17 cellular contexts compared by ENCODE assay signal in the genomic region with DNA sequence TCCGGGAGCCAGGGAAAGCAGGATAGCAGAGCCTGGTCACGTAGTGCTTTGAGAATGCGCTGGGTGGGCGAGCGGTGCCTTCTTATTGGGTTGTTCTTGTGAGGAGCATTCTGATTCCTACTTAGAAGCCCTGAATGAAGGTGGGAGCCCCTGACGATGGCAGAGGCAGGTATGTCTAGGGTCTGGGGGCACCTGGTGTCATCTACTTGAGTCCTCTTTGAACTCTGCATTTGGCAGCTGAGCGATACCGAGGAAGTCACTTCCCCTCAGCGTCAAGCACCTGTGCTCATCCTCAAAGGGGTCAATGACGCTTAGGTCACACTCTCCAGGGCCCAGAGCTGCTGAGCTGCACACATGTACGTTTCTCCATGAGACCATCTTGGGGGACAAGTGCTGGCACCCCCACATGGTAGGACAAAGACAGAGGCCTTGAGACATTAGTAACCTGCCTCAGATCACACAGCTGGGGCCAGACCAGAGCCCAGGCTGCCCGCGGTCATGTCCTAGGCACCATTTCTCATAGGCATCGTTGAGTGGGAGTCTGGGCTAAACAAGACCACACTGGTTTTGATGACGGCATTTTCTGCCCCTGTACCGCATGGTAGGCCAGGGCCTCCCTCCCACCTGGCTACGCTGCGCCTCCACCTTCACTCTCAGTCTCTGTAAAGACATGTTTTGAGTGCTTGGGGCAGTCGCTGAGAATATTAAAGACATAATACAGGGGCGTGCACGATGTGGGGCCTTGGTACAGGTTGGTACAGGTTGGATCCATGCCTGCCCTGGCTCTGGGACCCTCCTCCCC.
"Had no signal": no experiment of that assay in that cellular context is flagged by ENCODE, and none has a peak within 500 bp of the region (broad histone marks: within the 10 kb centered on the region; RNA-seq: fewer than 3 reads in every experiment).

No MANE protein-coding gene starts in this region.

- H3K4me3 ChIP-seq: esophagus muscularis mucosa, ovary, SK-N-MC had no signal

- H3K4me3 Mint-ChIP-seq: activated T-helper 1 cell treated with anti-CD3 and anti-CD28 coated beads, Interleukin-12 subunit alpha, Interleukin-12 subunit beta, Interleukin-2, Interleukin-4 antibody, amounts not matched to agents 30 ng/mL and 10 ng/mL and 1 ng/mL, durations not matched to agents 14 hours and 24 hours and 36 hours; neural crest cell; type B pancreatic cell had no signal

- H3K27me3 ChIP-seq: ovary had no signal

- DNase-seq: activated CD4-positive, alpha-beta T cell treated with anti-CD3 and anti-CD28 coated beads for 1 hour; activated CD4-positive, alpha-beta T cell treated with anti-CD3 and anti-CD28 coated beads, Interleukin-2, amount 50 U/mL, for 4 hours; activated naive CD4-positive, alpha-beta T cell treated with Interleukin-2 at 50 U/mL for 16 hours; hippocampal formation; kidney glomerular epithelial cell; Right ventricle myocardium superior; stimulated activated CD4-positive, alpha-beta T cell treated with anti-CD3 and anti-CD28 coated beads, Interleukin-12 subunit alpha, Interleukin-12 subunit beta, amount 100 ng/mL, for 4 hours; stimulated activated CD4-positive, alpha-beta T cell treated with anti-CD3 and anti-CD28 coated beads, Interleukin-2, amount 100 ng/mL, for 24 hours; stimulated activated naive CD4-positive, alpha-beta T cell; substantia nigra had no signal

- H3K36me3 Mint-ChIP-seq: type B pancreatic cell had no signal

- H3K9me3 Mint-ChIP-seq: activated T-helper 1 cell treated with anti-CD3 and anti-CD28 coated beads, Interleukin-12 subunit alpha, Interleukin-12 subunit beta, Interleukin-2, Interleukin-4 antibody, amounts not matched to agents 30 ng/mL and 10 ng/mL and 1 ng/mL, durations not matched to agents 14 hours and 24 hours and 36 hours; neural crest cell; type B pancreatic cell had no signal

- H3K36me3 ChIP-seq: esophagus muscularis mucosa, ovary had no signal

- H3K9me3 ChIP-seq: esophagus muscularis mucosa, ovary had no signal

- FAIRE-seq: astrocyte had no signal

- H3K27ac ChIP-seq: esophagus muscularis mucosa, ovary, SK-N-MC had no signal

- H3K27ac Mint-ChIP-seq: activated T-helper 1 cell treated with anti-CD3 and anti-CD28 coated beads, Interleukin-12 subunit alpha, Interleukin-12 subunit beta, Interleukin-2, Interleukin-4 antibody, amounts not matched to agents 30 ng/mL and 10 ng/mL and 1 ng/mL, durations not matched to agents 14 hours and 24 hours and 36 hours; type B pancreatic cell had no signal
